In the genomic region with DNA sequence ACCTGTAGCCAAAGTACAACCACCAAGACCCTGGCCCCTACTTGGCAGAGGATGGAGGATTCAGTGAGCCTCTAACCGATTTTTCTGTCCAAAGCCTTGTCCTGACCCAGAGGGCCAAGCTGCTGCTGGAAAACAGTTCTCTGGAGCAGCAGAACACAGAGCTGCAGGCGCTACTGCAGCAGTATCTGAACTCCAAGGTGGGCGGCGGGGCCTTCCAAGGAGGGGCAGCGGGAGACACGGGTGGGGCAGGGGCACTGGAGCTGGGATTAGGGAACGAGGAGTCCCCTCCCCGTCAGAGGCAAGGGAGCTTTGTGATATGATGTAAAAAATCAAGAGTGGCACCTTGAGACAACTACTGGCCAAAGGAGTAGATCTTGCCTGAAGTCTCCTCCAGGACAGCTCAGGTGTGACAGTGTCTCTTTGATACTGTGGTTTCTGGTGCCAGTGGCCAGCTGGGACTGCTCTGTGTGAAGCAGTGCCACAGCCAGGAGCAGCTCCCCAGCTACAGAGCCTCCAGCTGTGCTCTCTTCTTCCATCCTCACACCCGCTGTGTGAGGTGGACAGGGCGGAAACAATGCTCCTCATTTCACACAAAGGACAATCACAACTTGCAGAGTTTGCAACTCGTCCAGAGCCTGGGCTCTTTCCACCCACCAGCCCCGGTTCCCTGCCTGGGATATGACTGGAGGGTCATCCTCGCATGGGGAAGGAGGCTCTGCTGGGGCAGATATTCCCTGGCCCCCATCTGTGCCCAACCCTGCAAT, we compare ENCODE assay signal across 21 cellular contexts. TPM values are rescaled to one million over a fixed set of nuclear protein-coding genes. Genes with fewer than 3 reads are reported as not detected.
DNase-seq lines count a peak whose midpoint lies in the region; ATAC-seq and TF ChIP-seq lines count a peak whose summit lies in the region.
"Had no signal": no experiment of that assay in that cellular context is flagged by ENCODE, and none has a peak within 500 bp of the region (broad histone marks: within the 10 kb centered on the region; RNA-seq: fewer than 3 reads in every experiment).

No MANE protein-coding gene starts in this region.

- no peaks in the 10 kb centered on the region for H3K9me3 Mint-ChIP-seq in Caco-2 (ENCODE audit: unreplicated experiment)
- H3K9me3 Mint-ChIP-seq: CD8-positive, alpha-beta T cell; nephron had no signal

- H3K4me1 ChIP-seq in Caco-2 (peaks cover 53% of the 10 kb centered on the region), esophagus muscularis mucosa (peaks cover 0 to 5% (median 0%) of the 10 kb centered on the region in 4 donors)
- H3K4me1 ChIP-seq: transverse colon had no signal

- peaks cover 39% of the 10 kb centered on the region for H3K4me1 Mint-ChIP-seq in Caco-2 (ENCODE audit: low read depth, unreplicated experiment)
- H3K4me1 Mint-ChIP-seq: nephron had no signal

- WGBS in esophagus muscularis mucosa, result 71% methylated on average over 11 of the region's 13 CpGs

- no peak for DNase-seq in Caco-2
- peak; percentile 28 for DNase-seq in NCI-H69 (lab: John Stamatoyannopoulos, UW)
- no peak for DNase-seq in left ventricle myocardium superior
- peak; percentile 52 for DNase-seq in posterior vena cava (ENCODE audit: low spot score)
- no peak for DNase-seq in midbrain (lab: John Stamatoyannopoulos, UW)
- DNase-seq in esophagus muscularis mucosa (ENCODE audit: extremely low spot score), result no peak
- DNase-seq: activated CD4-positive, alpha-beta T cell treated with anti-CD3 and anti-CD28 coated beads for 4 hours; CD8-positive, alpha-beta T cell; foreskin melanocyte; H7; kidney glomerular epithelial cell; NCI-H1105; NCI-H2107; NCI-H526; stimulated activated naive CD8-positive, alpha-beta T cell treated with anti-CD3 and anti-CD28 coated beads, Interleukin-15, Interleukin-2, amounts not matched to agents 100 U/mL and 50 U/mL, for 24 hours; transverse colon had no signal

- BruUV-seq in Caco-2 (replicated peaks; lab: Mats Ljungman, UMichigan), result no TSS peak

- TF ChIP-seq CTCF in Caco-2 (IDR thresholded peaks at IDR 0.05; ENCODE audit: insufficient read depth in 1 of 2, low read depth in 1 of 2, low read length in 1 of 2, severe bottlenecking in 1 of 2, unreplicated experiment in 1 of 2), result no peak
- TF ChIP-seq CTCF in esophagus muscularis mucosa (IDR thresholded peaks at IDR 0.05), result no peak

- H3K4me3 Mint-ChIP-seq in Caco-2 (ENCODE audit: unreplicated experiment), result no peak overlapping the region
- H3K4me3 Mint-ChIP-seq: CD8-positive, alpha-beta T cell; nephron had no signal

- TF ChIP-seq POLR2A in esophagus muscularis mucosa (IDR thresholded peaks at IDR 0.05; ENCODE audit: low read depth), result no peak

- ATAC-seq in left ventricle myocardium superior, result peak; percentile 72
- ATAC-seq in HG02885 (IDR thresholded peaks at IDR 0.05; ENCODE audit: poor library complexity, unreplicated experiment), result no peak
- ATAC-seq in GM21360 (IDR thresholded peaks at IDR 0.05; ENCODE audit: unreplicated experiment), result no peak
- ATAC-seq: CD8-positive, alpha-beta T cell had no signal

- H3K27me3 ChIP-seq in Caco-2 (replicated peaks; ENCODE audit: control insufficient read depth, insufficient read depth, low read length), result no peaks in the 10 kb centered on the region
- H3K27me3 ChIP-seq in esophagus muscularis mucosa, result peaks cover 0 to under 1% (median 0%) of the 10 kb centered on the region in 4 donors
- H3K27me3 ChIP-seq: transverse colon had no signal

- H3K36me3 Mint-ChIP-seq in Caco-2 (ENCODE audit: insufficient read depth, unreplicated experiment), result peaks cover 5% of the 10 kb centered on the region
- H3K36me3 Mint-ChIP-seq: CD8-positive, alpha-beta T cell had no signal

- H3K27me3 Mint-ChIP-seq in Caco-2 (ENCODE audit: insufficient read depth, unreplicated experiment), result no peaks in the 10 kb centered on the region

- CTCF ChIA-PET in Caco-2 (lab: Charles Lee), result no interaction called here

- no peaks in the 10 kb centered on the region for H3K36me3 ChIP-seq in Caco-2 (ENCODE audit: control insufficient read depth, insufficient read depth, low read length)
- H3K36me3 ChIP-seq in esophagus muscularis mucosa, result no peaks in the 10 kb centered on the region
- H3K36me3 ChIP-seq: transverse colon had no signal

- no peak overlapping the region for H3K4me3 ChIP-seq in Caco-2 (ENCODE audit: low read depth, low read length)
- H3K4me3 ChIP-seq in esophagus muscularis mucosa, result no peak overlapping the region
- H3K4me3 ChIP-seq: transverse colon had no signal

- POLR2A ChIA-PET in Caco-2 (lab: Charles Lee), result no interaction called here

- intact Hi-C loops in Caco-2 (cut with micrococcal nuclease; ENCODE audit: unreplicated experiment), result no loop called here
- intact Hi-C loops in left ventricle myocardium superior (cut with micrococcal nuclease), result no loop called here
- intact Hi-C loops in posterior vena cava (cut with DNase I), result no loop called here
- intact Hi-C loops in esophagus muscularis mucosa (cut with DNase I), result no loop called here

- no peak for TF ChIP-seq EP300 in esophagus muscularis mucosa (IDR thresholded peaks at IDR 0.05)

- H3K9me3 ChIP-seq in Caco-2, result no peaks in the 10 kb centered on the region
- no peaks in the 10 kb centered on the region for H3K9me3 ChIP-seq in esophagus muscularis mucosa
- H3K9me3 ChIP-seq: transverse colon had no signal

- peak overlapping the region; percentile 83 for H3K27ac Mint-ChIP-seq in Caco-2 (ENCODE audit: unreplicated experiment)
- H3K27ac Mint-ChIP-seq: CD8-positive, alpha-beta T cell; nephron had no signal

- no peak overlapping the region for H3K27ac ChIP-seq in esophagus muscularis mucosa (replicated peaks in 1 of 4)
- H3K27ac ChIP-seq: epithelial cell of prostate, transverse colon had no signal

RNA-seq across cellular contexts. Expression of a gene that starts 22.7 kb away (rescaled TPM):
- total RNA-seq in Caco-2 (2022) (0.09 TPM in 2 replicates), left ventricle myocardium superior (not detected), posterior vena cava (under 1 TPM; 0.29 to 0.32 TPM), esophagus muscularis mucosa (1 to 10 TPM in 1 of 4 donors, under 1 TPM in 3; 0.13 to 1.5 (median 0.38) TPM)

RNA-seq across cellular contexts. Expression of a gene that starts 53.5 kb away (rescaled TPM):
- total RNA-seq in Caco-2 (2022) (0.49 and 1.1 TPM in 2 replicates), left ventricle myocardium superior (not detected), posterior vena cava (not detected), esophagus muscularis mucosa (under 1 TPM in 1 of 4 donors, not detected in 3; 0.45 TPM)
- total RNA-seq: CD8-positive, alpha-beta T cell; dermis microvascular lymphatic vessel endothelial cell; transverse colon had no signal

Comparison
In these comparisons a context has a peak if more than half of its experiments do, and no peak if none do; other contexts are left out.
1. DNase-seq: peak in NCI-H69 (single experiment) and posterior vena cava (single experiment); none in Caco-2 (0 of 2), left ventricle myocardium superior (single experiment), midbrain (single experiment) and esophagus muscularis mucosa (single experiment).